Comparison of ENCODE assay signal across 8 cellular contexts in the genomic region with DNA sequence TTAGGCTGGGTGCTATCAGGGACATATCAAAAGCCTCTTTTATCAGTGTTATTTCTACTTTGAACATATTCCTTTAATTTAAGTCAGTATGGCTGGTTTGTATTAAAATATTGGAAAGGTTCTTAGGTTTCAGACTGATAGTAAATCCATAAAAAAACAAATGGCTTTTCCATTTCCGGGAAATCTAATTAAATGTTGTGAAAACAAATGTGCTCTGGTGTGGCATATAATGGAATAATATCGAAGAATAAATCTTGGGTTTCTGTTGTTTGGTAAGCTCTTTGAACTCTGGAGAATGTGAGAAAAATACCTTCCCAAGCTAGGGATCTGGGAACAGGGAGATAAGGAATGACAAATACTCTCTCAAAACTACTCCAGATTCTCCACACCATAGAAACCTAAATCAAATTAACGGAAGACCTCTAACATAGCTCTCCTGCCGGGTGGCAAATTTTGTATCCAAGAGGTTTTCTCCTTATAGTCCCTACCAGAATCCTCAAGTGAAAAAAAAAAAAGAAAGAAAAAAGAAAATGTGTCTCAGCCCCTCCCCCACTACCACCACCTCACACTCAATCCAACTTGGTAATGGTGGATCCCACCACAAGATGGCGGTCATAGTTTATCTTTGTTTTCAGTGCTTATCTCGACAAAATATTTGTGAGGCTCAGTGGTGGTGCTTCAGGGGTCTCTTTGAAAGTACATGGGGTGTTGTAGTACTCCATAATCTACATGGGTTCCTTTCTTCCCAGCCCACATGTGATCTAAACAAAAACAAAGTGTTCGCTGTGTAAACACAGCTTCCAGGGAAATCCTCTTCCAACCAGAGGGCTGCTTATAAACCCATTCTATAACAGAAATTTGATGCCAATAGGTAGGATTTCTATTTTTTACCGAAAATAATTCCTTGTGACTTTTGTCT. TPM values are rescaled to one million over a fixed set of nuclear protein-coding genes. Genes with fewer than 3 reads are reported as not detected.
A peak's percentile ranks its signal among the peaks of the same experiment; 100 is the strongest.
DNase-seq lines count a peak whose midpoint lies in the region; ATAC-seq and TF ChIP-seq lines count a peak whose summit lies in the region.

No MANE protein-coding gene starts in this region.

- H3K9me3 ChIP-seq in SU-DHL-6 (ENCODE audit: insufficient read depth, low read length) (no peaks in the 10 kb centered on the region), Peyer's patch (no peaks in the 10 kb centered on the region)

- no peaks in the 10 kb centered on the region for H3F3A ChIP-seq in SU-DHL-6 (ENCODE audit: insufficient read depth)

- H3K9ac ChIP-seq in SU-DHL-6 (ENCODE audit: low read length): no peak overlapping the region

- H3K79me2 ChIP-seq in SU-DHL-6 (ENCODE audit: insufficient read depth, low read length): no peaks in the 10 kb centered on the region

- DNase-seq in NCI-H2196 (lab: John Stamatoyannopoulos, UW; ENCODE audit: unreplicated experiment): peak; percentile 1
- no peak for DNase-seq in NCI-H2196 treated with DMSO at 0.1 percent for 48 hours (lab: John Stamatoyannopoulos, UW; ENCODE audit: unreplicated experiment)
- DNase-seq in Jurkat, Clone E6-1 (ENCODE audit: low read depth, low spot score): peak; percentile 55
- no peak for DNase-seq in left lobe of liver (ENCODE audit: low spot score)
- no peak for DNase-seq in Peyer's patch
- no peak for DNase-seq in AG08396 (ENCODE audit: low spot score)

- no peaks in the 10 kb centered on the region for H3K9me2 ChIP-seq in SU-DHL-6 (replicated peaks; ENCODE audit: insufficient read depth, low read length)

- no peak for TF ChIP-seq POLR2A in Peyer's patch (IDR thresholded peaks at IDR 0.05)

- H3K27me3 ChIP-seq in SU-DHL-6 (ENCODE audit: low read length) (no peaks in the 10 kb centered on the region), Peyer's patch (no peaks in the 10 kb centered on the region)

- no peak overlapping the region for H3K27ac ChIP-seq in SU-DHL-6 (ENCODE audit: low read depth, low read length)
- no peak overlapping the region for H3K27ac ChIP-seq in Peyer's patch

- H3K4me2 ChIP-seq in SU-DHL-6 (ENCODE audit: low read depth, low read length, poor library complexity, severe bottlenecking): no peak overlapping the region

- H3K36me3 ChIP-seq in SU-DHL-6 (ENCODE audit: low read length): no peaks in the 10 kb centered on the region
- no peaks in the 10 kb centered on the region for H3K36me3 ChIP-seq in Peyer's patch

- H3K4me3 ChIP-seq in Jurkat, Clone E6-1 (ENCODE audit: low read length): no peak overlapping the region
- no peak overlapping the region for H3K4me3 ChIP-seq in SU-DHL-6 (ENCODE audit: insufficient read depth, low read length, poor library complexity, severe bottlenecking)
- no peak overlapping the region for H3K4me3 ChIP-seq in Peyer's patch

- peak; percentile 83 for ATAC-seq in left lobe of liver
- ATAC-seq in HG02884 (IDR thresholded peaks at IDR 0.05; ENCODE audit: unreplicated experiment): no peak

- no peaks in the 10 kb centered on the region for H3K4me1 ChIP-seq in Peyer's patch

- no peak overlapping the region for H2AFZ ChIP-seq in SU-DHL-6 (ENCODE audit: low read depth, low read length, severe bottlenecking)

- H4K20me1 ChIP-seq in SU-DHL-6 (ENCODE audit: low read depth, low read length): no peaks in the 10 kb centered on the region

- peak; percentile 31 for TF ChIP-seq CTCF in SU-DHL-6 (IDR thresholded peaks at IDR 0.05; ENCODE audit: insufficient read depth, low read length, poor library complexity, severe bottlenecking)
- TF ChIP-seq CTCF in Peyer's patch (IDR thresholded peaks at IDR 0.05): peak in 3 of 6 experiments; percentile 26 to 32 (median 29)

RNA-seq across cellular contexts. Expression of a gene that starts 54.6 kb away (rescaled TPM):
- not detected for polyA plus RNA-seq in Jurkat, Clone E6-1 (2012; ENCODE audit: insufficient read depth, insufficient read length)
- total RNA-seq in left lobe of liver: 16.9 TPM
- total RNA-seq in Peyer's patch: 10 to 100 TPM in 2 of 4 donors, 1 to 10 TPM in 2; 3.5 to 47.0 (median 10.9) TPM

Comparison
In these comparisons a context has a peak if more than half of its experiments do, and no peak if none do; other contexts are left out.
1. DNase-seq: peak in NCI-H2196 (single experiment) and Jurkat, Clone E6-1 (single experiment); none in NCI-H2196 treated with DMSO at 0.1 percent for 48 hours (single experiment), left lobe of liver (single experiment), Peyer's patch (0 of 3) and AG08396 (single experiment).